ENCODE assay signal across 8 cellular contexts in genomic region chr5:10441083-10441991, GRCh38. TPM values are rescaled to one million over a fixed set of nuclear protein-coding genes. Genes with fewer than 3 reads are reported as not detected.
DNase-seq lines count a peak whose midpoint lies in the region; ATAC-seq, FAIRE-seq and TF ChIP-seq lines count a peak whose summit lies in the region.

Gene ROPN1L (plus strand): TSS chr5:10441879. CDS start chr5:10442168, 289 bp downstream.

- peaks cover 31 to 40% (median 38%) of the 10 kb centered on the region in 4 donors for H3K4me1 ChIP-seq in upper lobe of left lung

- H3K36me3 Mint-ChIP-seq in T-cell: no peaks in the 10 kb centered on the region

- no peak for TF ChIP-seq EP300 in upper lobe of left lung (IDR thresholded peaks at IDR 0.05)

- 2 to 3% methylated on average over 34 to 48 of the region's 63 CpGs for WGBS in upper lobe of left lung, 2 donors

- intact Hi-C loops in left cardiac atrium (cut with DNase I): no loop called here
- intact Hi-C loops in posterior vena cava (cut with DNase I): no loop called here

- H3K27ac ChIP-seq in upper lobe of left lung: peak within 1 kb of the TSS; percentile 59 to 88 (median 84)

- no peaks in the 10 kb centered on the region for H3K27me3 ChIP-seq in upper lobe of left lung

- CTCF ChIA-PET in T-cell (lab: Charles Lee): interaction anchor here (0.6 to 2.4 kb wide), 3 partner anchors 157 to 311 kb away, joined by 3 to 7 read pairs (median 4); no protein-coding TSS in a partner anchor

- H3K4me3 Mint-ChIP-seq in T-cell: peak within 1 kb of the TSS; percentile 82 to 85 (median 85)

- POLR2A ChIA-PET in T-cell (lab: Charles Lee): no interaction called here

- peak; percentile 95 for FAIRE-seq in GM12891 (lab: Jason Lieb, UNC)

- ATAC-seq in HG02759 (IDR thresholded peaks at IDR 0.05; ENCODE audit: unreplicated experiment) (peak; percentile 98), T-cell (replicated peaks in 1 of 4) (peak; percentile 93 to 95 (median 94)), left cardiac atrium (peak; percentile 98 to 99), upper lobe of left lung (ENCODE audit: low FRiP score in 2 of 2) (peak; percentile 98 to 99)

- H3K4me1 Mint-ChIP-seq in T-cell: peaks cover 41 to 48% (median 44%) of the 10 kb centered on the region in 3 donors

- peaks cover 0 to 8% (median 0%) of the 10 kb centered on the region in 4 donors for H3K36me3 ChIP-seq in upper lobe of left lung

- H3K4me3 ChIP-seq in upper lobe of left lung: peak within 1 kb of the TSS; percentile 61 to 78 (median 66)

- no peaks in the 10 kb centered on the region for H3K9me3 ChIP-seq in upper lobe of left lung

- DNase-seq in GM12891 (ENCODE audit: insufficient read length, low spot score) (peak; percentile 95), NCI-H1105 treated with DMSO at 0.1 percent for 48 hours (lab: John Stamatoyannopoulos, UW) (peak; percentile 84), T-cell (peak; percentile 41 to 78 (median 64)), amniotic epithelial cell (ENCODE audit: low read depth) (peak; percentile 74), left cardiac atrium (peak; percentile 90), posterior vena cava (ENCODE audit: low spot score) (peak; percentile 96), upper lobe of left lung (peak; percentile 91 to 98)

- H3K27me3 Mint-ChIP-seq in T-cell: no peaks in the 10 kb centered on the region

- H3K9me3 Mint-ChIP-seq in T-cell: peaks cover 0 to 7% (median 5%) of the 10 kb centered on the region in 3 donors

- H3K27ac Mint-ChIP-seq in T-cell: peak within 1 kb of the TSS in 1 of 2 donors; percentile 75

- TF ChIP-seq POLR2A in GM12891 (IDR thresholded peaks at IDR 0.05; ENCODE audit: low read depth, low read length) (peak; percentile 47; the same call in 1 of the 2 replicates), upper lobe of left lung (IDR thresholded peaks at IDR 0.05) (peak in 3 of 4 donors; percentile 20 to 74 (median 55))

- TF ChIP-seq CTCF in upper lobe of left lung (IDR thresholded peaks at IDR 0.05): no peak

TF ChIP-seq in GM12891, 5 proteins besides CTCF, POLR2A, EP300 and RAD21:
- TF ChIP-seq POU2F2 (IDR thresholded peaks at IDR 0.05; ENCODE audit: low read depth, low read length) (no peak), POLR2AphosphoS5 (IDR thresholded peaks at IDR 0.05; ENCODE audit: low read depth, low read length) (peak; percentile 30; the same call in 1 of the 2 replicates)

RNA-seq across cellular contexts. Expression of gene ROPN1L, which starts in this region (rescaled TPM):
- polyA plus RNA-seq in GM12891 (2012; ENCODE audit: low read depth, missing spikeins): 0.23 TPM
- total RNA-seq in T-cell: 1 to 10 TPM in 2 of 5 donors, under 1 TPM in 3; 0.61 to 1.5 (median 0.95) TPM
- total RNA-seq in left cardiac atrium: 1 to 10 TPM in 1 of 2 donors, under 1 TPM in 1; 0.31 to 1.0 TPM
- total RNA-seq in posterior vena cava: under 1 TPM in 1 of 2 donors, not detected in 1; 0.67 TPM
- 10 to 100 TPM in 4 of 6 donors, 1 to 10 TPM in 1, under 1 TPM in 1; 0.89 to 70.3 (median 13.6) TPM for total RNA-seq in upper lobe of left lung

Comparison
In these comparisons a context has a peak if more than half of its experiments do, and no peak if none do; other contexts are left out.
1. Peak in every context shown above with its lines: DNase-seq, ATAC-seq, H3K4me3 ChIP-seq and H3K27ac ChIP-seq.
2. Peak in DNase-seq in posterior vena cava; RNA of the gene not detected or under 1 TPM.